1 cellular context compared by ENCODE assay signal in the genomic region with DNA sequence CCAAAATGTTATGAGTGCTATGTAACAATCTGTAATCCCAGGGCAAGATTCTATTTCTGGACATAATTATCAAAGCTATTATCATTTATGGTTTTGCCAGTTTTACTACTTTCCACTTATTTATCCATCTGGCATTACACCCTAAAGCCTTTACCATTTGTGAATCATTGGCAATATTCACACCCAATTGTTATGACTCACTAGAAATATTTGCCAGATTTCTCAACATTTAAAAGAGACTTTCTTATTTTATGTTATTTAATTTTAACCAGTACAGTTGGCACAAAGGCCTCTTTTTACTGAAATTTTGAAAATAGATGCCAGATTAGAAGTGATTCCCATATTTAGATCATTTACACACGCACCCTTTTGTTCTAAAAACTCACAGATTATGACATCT.
TF ChIP-seq lines count a peak whose summit lies in the region.

No MANE protein-coding gene starts in this region.

TF ChIP-seq in HCT116, 20 proteins besides CTCF, POLR2A, EP300 and RAD21 (continued from another document):
- peak; percentile 44; the same call in 1 of the 2 replicates for TF ChIP-seq CBX3 (IDR thresholded peaks at IDR 0.05; ENCODE audit: low read depth)
- no peak for TF ChIP-seq YY1 (IDR thresholded peaks at IDR 0.05; ENCODE audit: extremely low read depth, insufficient replicate concordance, low read depth, low read length)
- TF ChIP-seq, protein P1, sequence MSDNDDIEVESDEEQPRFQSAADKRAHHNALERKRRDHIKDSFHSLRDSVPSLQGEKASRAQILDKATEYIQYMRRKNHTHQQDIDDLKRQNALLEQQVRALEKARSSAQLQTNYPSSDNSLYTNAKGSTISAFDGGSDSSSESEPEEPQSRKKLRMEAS (IDR thresholded peaks at IDR 0.05) = no peak
- no peak for TF ChIP-seq EZH2phosphoT487 (IDR thresholded peaks at IDR 0.05; ENCODE audit: borderline replicate concordance)
- no peak for TF ChIP-seq EGR1 (IDR thresholded peaks at IDR 0.05; ENCODE audit: low read depth)
- no peak; the same call in 1 of the 2 replicates for TF ChIP-seq ELF1 (IDR thresholded peaks at IDR 0.05; ENCODE audit: borderline replicate concordance, low read depth)
- no peak for TF ChIP-seq TCF7L2 (IDR thresholded peaks at IDR 0.05; ENCODE audit: borderline replicate concordance, extremely low read depth, insufficient read depth, insufficient read length)
- TF ChIP-seq, protein P2, sequence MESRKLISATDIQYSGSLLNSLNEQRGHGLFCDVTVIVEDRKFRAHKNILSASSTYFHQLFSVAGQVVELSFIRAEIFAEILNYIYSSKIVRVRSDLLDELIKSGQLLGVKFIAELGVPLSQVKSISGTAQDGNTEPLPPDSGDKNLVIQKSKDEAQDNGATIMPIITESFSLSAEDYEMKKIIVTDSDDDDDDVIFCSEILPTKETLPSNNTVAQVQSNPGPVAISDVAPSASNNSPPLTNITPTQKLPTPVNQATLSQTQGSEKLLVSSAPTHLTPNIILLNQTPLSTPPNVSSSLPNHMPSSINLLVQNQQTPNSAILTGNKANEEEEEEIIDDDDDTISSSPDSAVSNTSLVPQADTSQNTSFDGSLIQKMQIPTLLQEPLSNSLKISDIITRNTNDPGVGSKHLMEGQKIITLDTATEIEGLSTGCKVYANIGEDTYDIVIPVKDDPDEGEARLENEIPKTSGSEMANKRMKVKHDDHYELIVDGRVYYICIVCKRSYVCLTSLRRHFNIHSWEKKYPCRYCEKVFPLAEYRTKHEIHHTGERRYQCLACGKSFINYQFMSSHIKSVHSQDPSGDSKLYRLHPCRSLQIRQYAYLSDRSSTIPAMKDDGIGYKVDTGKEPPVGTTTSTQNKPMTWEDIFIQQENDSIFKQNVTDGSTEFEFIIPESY (IDR thresholded peaks at IDR 0.05; ENCODE audit: extremely low read depth, insufficient replicate concordance, low read length) = no peak
- TF ChIP-seq, protein P3, sequence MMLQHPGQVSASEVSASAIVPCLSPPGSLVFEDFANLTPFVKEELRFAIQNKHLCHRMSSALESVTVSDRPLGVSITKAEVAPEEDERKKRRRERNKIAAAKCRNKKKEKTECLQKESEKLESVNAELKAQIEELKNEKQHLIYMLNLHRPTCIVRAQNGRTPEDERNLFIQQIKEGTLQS (IDR thresholded peaks at IDR 0.05) = no peak
